In the genomic region with DNA sequence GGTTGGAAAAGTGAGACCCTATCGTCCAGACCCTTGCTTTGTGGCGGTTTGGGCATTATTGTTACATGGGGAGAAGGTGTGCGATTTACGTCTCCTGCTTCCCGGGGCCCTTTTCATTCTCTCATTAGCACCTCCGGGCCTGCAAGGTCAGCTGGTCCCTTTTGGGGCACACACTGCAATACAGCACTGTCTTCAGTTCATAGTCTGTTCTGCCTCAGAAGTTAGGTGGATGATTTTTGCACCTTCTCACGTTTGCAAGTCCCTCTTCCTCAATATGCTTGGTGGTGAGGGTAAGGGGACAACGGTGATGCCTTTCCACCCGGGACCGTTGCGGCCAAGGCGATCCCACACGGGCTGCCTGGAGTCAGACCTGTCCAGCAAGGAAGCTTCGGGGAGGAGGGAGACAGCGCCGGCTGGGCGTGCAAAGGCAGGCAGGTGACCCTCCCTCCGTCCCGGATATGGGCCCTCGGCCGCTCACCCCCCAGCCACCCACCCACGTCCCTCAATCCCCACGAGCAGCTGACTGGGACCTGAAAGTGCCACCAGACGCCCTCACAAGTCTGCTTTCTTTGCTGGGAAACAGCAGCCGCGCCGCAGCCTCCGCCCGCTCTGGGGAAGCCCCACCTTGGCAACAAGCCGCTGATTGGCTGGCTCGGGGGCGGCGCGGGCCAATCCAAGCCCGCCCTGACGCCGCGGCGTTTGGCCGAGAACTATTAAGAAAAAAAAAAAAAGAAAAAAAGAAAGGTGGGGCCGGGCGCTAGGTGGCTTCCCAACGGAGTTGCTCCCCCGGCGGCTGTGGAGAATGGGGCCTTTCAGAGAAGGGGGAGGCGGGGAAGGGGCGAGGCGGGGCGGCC, we compare ENCODE assay signal across 8 cellular contexts. TPM values are rescaled to one million over a fixed set of nuclear protein-coding genes. Genes with fewer than 3 reads are reported as not detected.
A peak's percentile ranks its signal among the peaks of the same experiment; 100 is the strongest.
DNase-seq lines count a peak whose midpoint lies in the region; ATAC-seq, FAIRE-seq and TF ChIP-seq lines count a peak whose summit lies in the region.

No MANE protein-coding gene starts in this region.

- ATAC-seq in HG02852 (IDR thresholded peaks at IDR 0.05; ENCODE audit: unreplicated experiment) (peak; percentile 70), T-cell (replicated peaks in 1 of 4) (peak; percentile 76 to 84 (median 78)), left cardiac atrium (peak; percentile 90 to 93)

- H3K27ac ChIP-seq in prostate gland: peak overlapping the region; percentile 96 to 99
- peak overlapping the region; percentile 93 for H3K27ac ChIP-seq in urinary bladder (ENCODE audit: low read depth)

- CTCF ChIA-PET in T-cell (lab: Charles Lee): interaction anchor here (0.8 to 5.4 kb wide), 17 partner anchors 9 to 161 kb away, joined by 3 to 80 read pairs (median 5); a partner anchor contains a TSS

- H3K36me3 Mint-ChIP-seq in T-cell: no peaks in the 10 kb centered on the region

- intact Hi-C loops in left cardiac atrium (cut with DNase I): no loop called here
- intact Hi-C loops in prostate gland (cut with DNase I): loop anchor here (5.0 kb wide), 1 partner anchor 55 kb away; no protein-coding TSS in a partner anchor

- TF ChIP-seq POLR2A in GM12892 (IDR thresholded peaks at IDR 0.05; ENCODE audit: low read depth, low read length) (0 out of 2 replicates have a peak, but pooled peaks have one; percentile 25), prostate gland (IDR thresholded peaks at IDR 0.05) (peak; percentile 87)

- H3K4me1 ChIP-seq in prostate gland (replicated peaks) (peaks cover 43% of the 10 kb centered on the region), urinary bladder (ENCODE audit: insufficient read depth) (peaks cover 2% of the 10 kb centered on the region)

- H3K27me3 ChIP-seq in prostate gland (replicated peaks; ENCODE audit: insufficient read depth): no peaks in the 10 kb centered on the region

- no peaks in the 10 kb centered on the region for H3K9me3 ChIP-seq in prostate gland

- H3K4me3 ChIP-seq in prostate gland (peak overlapping the region; percentile 32 to 34), urinary bladder (ENCODE audit: low read depth, low read length) (peak overlapping the region; percentile 17)

- H3K4me3 Mint-ChIP-seq in T-cell: peak overlapping the region; percentile 70 to 82 (median 77)

- TF ChIP-seq CTCF in prostate gland (IDR thresholded peaks at IDR 0.05): no peak

- DNase-seq in GM12892 (ENCODE audit: insufficient read length) (peak; percentile 91), NCI-H1436 treated with DMSO at 0.1 percent for 48 hours (lab: John Stamatoyannopoulos, UW) (peak; percentile 93), T-cell (peak; percentile 83 to 97 (median 95)), amniotic epithelial cell (ENCODE audit: low read depth) (peak; percentile 74), left cardiac atrium (peak; percentile 96), prostate gland (ENCODE audit: low spot score) (peak; percentile 97)

- peaks cover 59 to 67% (median 62%) of the 10 kb centered on the region in 3 donors for H3K4me1 Mint-ChIP-seq in T-cell

- H3K36me3 ChIP-seq in prostate gland (no peaks in the 10 kb centered on the region), urinary bladder (ENCODE audit: insufficient read depth) (no peaks in the 10 kb centered on the region)

- H3K27me3 Mint-ChIP-seq in T-cell: no peaks in the 10 kb centered on the region

- POLR2A ChIA-PET in T-cell (lab: Charles Lee): interaction anchor here (0.6 to 9.1 kb wide), 13 partner anchors 9 to 1957 kb away, joined by 3 to 366 read pairs (median 5); a partner anchor contains a TSS

- peak; percentile 90 for FAIRE-seq in GM12892 (lab: Jason Lieb, UNC)

- WGBS in prostate gland: 4% methylated on average over 42 of the region's 49 CpGs
- 7% methylated on average over 49 of the region's 49 CpGs for WGBS in urinary bladder

- H3K27ac Mint-ChIP-seq in T-cell: peak overlapping the region; percentile 97

- no peaks in the 10 kb centered on the region for H3K9me3 Mint-ChIP-seq in T-cell

RNA-seq across cellular contexts. Expression of a gene that starts 21.7 kb away (rescaled TPM):
- polyA plus RNA-seq in GM12892 (2012; ENCODE audit: missing spikeins): 58.2 TPM
- total RNA-seq in T-cell (100 to 1,000 TPM; 172 to 655 (median 186) TPM), left cardiac atrium (100 to 1,000 TPM; 187 to 259 TPM), prostate gland (100 to 1,000 TPM in 1 of 2 donors, 10 to 100 TPM in 1; 91.0 to 131 TPM), urinary bladder (58.6 TPM)
- 464 TPM for polyA plus RNA-seq in urinary bladder

RNA-seq across cellular contexts. Expression of a gene that starts 23.9 kb away (rescaled TPM):
- polyA plus RNA-seq in GM12892 (2012; ENCODE audit: missing spikeins): 0.13 TPM
- total RNA-seq in T-cell: under 1 TPM in 3 of 5 donors, not detected in 2; 0.13 to 0.41 (median 0.18) TPM
- total RNA-seq in left cardiac atrium: 10 to 100 TPM; 33.3 to 51.6 TPM
- 10 to 100 TPM; 40.8 to 95.9 TPM for total RNA-seq in prostate gland
- total RNA-seq in urinary bladder: 68.4 TPM
- 46.0 TPM for polyA plus RNA-seq in urinary bladder

Comparison
In these comparisons a context has a peak if more than half of its experiments do, and no peak if none do; other contexts are left out.
1. Peak in every context shown above with its lines: DNase-seq, ATAC-seq, H3K4me3 ChIP-seq and H3K27ac ChIP-seq.
2. RNA of a gene that starts 23.9 kb away (total RNA-seq): 40.8 to 95.9 TPM in prostate gland, 68.4 TPM in urinary bladder (single experiment) and 33.3 to 51.6 TPM in left cardiac atrium; 0.13 to 0.41 TPM in T-cell; every median in the first group is over 10 times any median in the second.